Comparison of ENCODE assay signal across 8 cellular contexts in genomic region chr3:152301745-152302181, GRCh38.
DNase-seq lines count a peak whose midpoint lies in the region; ATAC-seq and TF ChIP-seq lines count a peak whose summit lies in the region.

No MANE protein-coding gene starts in this region.

- peak overlapping the region in 3 of 11 experiments; percentile 34 to 46 (median 37); a peak in 3 of 22 replicates for H3K9ac ChIP-seq in BLaER1 treated with 17β-estradiol and CSF1 and Interleukin-3, amounts not matched to agents 10 nM and 100 nM
- H3K9ac ChIP-seq in HUES48 (ENCODE audit: low read depth, low read length) (no peak overlapping the region), adipocyte (ENCODE audit: low read length) (peak overlapping the region; percentile 77)

- DNase-seq in adipocyte (ENCODE audit: low read depth), result peak; percentile 54
- DNase-seq in DMS153 (lab: John Stamatoyannopoulos, UW), result no peak
- DNase-seq in ACHN, result no peak
- DNase-seq in SW480 (ENCODE audit: low spot score), result no peak

- no peak for TF ChIP-seq CTCF in nephron (IDR thresholded peaks at IDR 0.05; ENCODE audit: unreplicated experiment in 3 of 3)

- peak overlapping the region; percentile 38 to 70 (median 57) for H3K4me2 ChIP-seq in BLaER1 treated with 17β-estradiol and CSF1 and Interleukin-3, amounts not matched to agents 10 nM and 100 nM

- peaks cover 12 to 65% (median 29%) of the 10 kb centered on the region in 11 experiments; a peak in 14 of 22 replicates for H4K20me1 ChIP-seq in BLaER1 treated with 17β-estradiol and CSF1 and Interleukin-3, amounts not matched to agents 10 nM and 100 nM

- peaks cover 23 to 60% (median 36%) of the 10 kb centered on the region in 10 experiments for H3K4me1 ChIP-seq in BLaER1 treated with 17β-estradiol and CSF1 and Interleukin-3, amounts not matched to agents 10 nM and 100 nM
- H3K4me1 ChIP-seq in HUES48 (ENCODE audit: control insufficient read depth, insufficient read depth, low read length) (peaks cover 88% of the 10 kb centered on the region), adipocyte (ENCODE audit: control insufficient read depth, insufficient read depth, low read length) (peaks cover 69% of the 10 kb centered on the region)

- H3K27me3 Mint-ChIP-seq in nephron (ENCODE audit: low read depth), result no peaks in the 10 kb centered on the region

- peak overlapping the region in 2 of 3 experiments; percentile 60 to 71 for H3K4me3 Mint-ChIP-seq in nephron

- H3K36me3 ChIP-seq in BLaER1 treated with 17β-estradiol and CSF1 and Interleukin-3, amounts not matched to agents 10 nM and 100 nM, result peaks cover 34 to 80% (median 60%) of the 10 kb centered on the region in 11 experiments
- H3K36me3 ChIP-seq in HUES48 (ENCODE audit: control insufficient read depth, insufficient read depth, low read length) (peaks cover 3% of the 10 kb centered on the region; the same call in 1 of the 2 replicates), adipocyte (ENCODE audit: control insufficient read depth, insufficient read depth, low read length, severe bottlenecking) (peaks cover 10% of the 10 kb centered on the region)

- in situ Hi-C loops in ACHN (cut with HindIII; ENCODE audit: low pct_ligation_motif_present, low pct_unique_long_range_greater_than_20kb, low sequenced_read_pairs), result no loop called here

- no peak overlapping the region for H3K4me3 ChIP-seq in BLaER1 treated with 17β-estradiol and CSF1 and Interleukin-3, amounts not matched to agents 10 nM and 100 nM
- H3K4me3 ChIP-seq in HUES48 (ENCODE audit: low read depth, low read length) (no peak overlapping the region), adipocyte (ENCODE audit: low read length) (peak overlapping the region; percentile 78)

- peaks cover 0 to 20% (median 8%) of the 10 kb centered on the region in 11 experiments; a peak in 9 of 22 replicates for H3K9me3 ChIP-seq in BLaER1 treated with 17β-estradiol and CSF1 and Interleukin-3, amounts not matched to agents 10 nM and 100 nM (replicated peaks in 1 of 11)
- H3K9me3 ChIP-seq in HUES48 (ENCODE audit: control insufficient read depth, insufficient read depth, low read length) (no peaks in the 10 kb centered on the region), adipocyte (ENCODE audit: control insufficient read depth, low read length) (no peaks in the 10 kb centered on the region)

- H3K36me3 Mint-ChIP-seq in nephron (ENCODE audit: low read depth), result peaks cover 20% of the 10 kb centered on the region

- no peaks in the 10 kb centered on the region for H3K27me3 ChIP-seq in BLaER1 treated with 17β-estradiol and CSF1 and Interleukin-3, amounts not matched to agents 10 nM and 100 nM
- H3K27me3 ChIP-seq in HUES48 (ENCODE audit: control insufficient read depth, insufficient read depth, low read length) (no peaks in the 10 kb centered on the region), adipocyte (replicated peaks; ENCODE audit: control insufficient read depth, insufficient read depth, low read length) (no peaks in the 10 kb centered on the region)

- H3K27ac ChIP-seq in BLaER1 treated with 17β-estradiol and CSF1 and Interleukin-3, amounts not matched to agents 10 nM and 100 nM, result peak overlapping the region in 10 of 11 experiments; percentile 49 to 72 (median 64); a peak in 21 of 22 replicates
- peak overlapping the region; percentile 16 for H3K27ac ChIP-seq in HUES48 (ENCODE audit: low read depth, low read length)

- H3K9me3 Mint-ChIP-seq in nephron, result no peaks in the 10 kb centered on the region

- ATAC-seq in GM19395 (IDR thresholded peaks at IDR 0.05; ENCODE audit: unreplicated experiment), result no peak

- H3K4me1 Mint-ChIP-seq in nephron, result peaks cover 65% of the 10 kb centered on the region

- H3K27ac Mint-ChIP-seq in nephron, result peak overlapping the region in 1 of 3 experiments; percentile 99
